Comparison of ENCODE assay signal across 16 cellular contexts in the genomic region with DNA sequence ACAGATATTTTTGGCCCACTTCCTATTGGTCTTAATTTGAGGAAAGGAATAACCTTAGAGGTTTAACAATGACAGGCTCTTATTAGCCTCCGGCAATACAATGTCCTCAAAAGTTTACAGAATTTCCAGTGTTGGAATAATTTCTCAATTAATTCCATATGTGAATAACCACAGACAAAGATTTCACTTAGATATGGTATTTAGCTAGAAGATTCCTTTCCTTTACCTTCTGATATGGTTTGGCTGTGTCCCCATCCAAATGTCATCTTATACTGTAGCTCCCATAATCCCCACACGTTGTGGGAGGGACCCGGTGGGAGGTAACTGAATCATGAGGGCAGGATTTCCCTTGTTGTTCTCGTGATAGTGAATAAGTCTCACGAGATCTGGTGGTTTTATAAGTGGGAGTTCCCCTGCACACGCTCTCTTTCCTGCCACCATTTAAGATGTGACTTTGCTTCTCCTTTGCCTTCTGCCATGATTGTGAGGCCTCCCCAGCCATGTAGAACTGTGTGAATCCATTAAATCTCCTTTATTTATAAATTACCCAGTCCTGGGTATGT. TPM values are rescaled to one million over a fixed set of nuclear protein-coding genes. Genes with fewer than 3 reads are reported as not detected.
"Had no signal": no experiment of that assay in that cellular context is flagged by ENCODE, and none has a peak within 500 bp of the region (broad histone marks: within the 10 kb centered on the region; RNA-seq: fewer than 3 reads in every experiment).

No MANE protein-coding gene starts in this region.

- H3K4me3 ChIP-seq: cardiac muscle cell, esophagus squamous epithelium, spleen had no signal

- ATAC-seq: activated T-cell treated with anti-CD3 and anti-CD28 coated beads, Interleukin-2, amount 50 U/mL, for 4 hours; sciatic nerve; stimulated activated naive B cell treated with anti-CD40 and anti-IgM and Interleukin-4, amounts not matched to agents 10 μg/mL and 1 μg/mL and 100 μg/mL, for 72 hours had no signal

- H3K9me3 ChIP-seq: esophagus squamous epithelium, spleen had no signal

- H3K27me3 ChIP-seq: cardiac muscle cell, esophagus squamous epithelium, spleen had no signal

- H3K4me1 ChIP-seq: esophagus squamous epithelium, spleen had no signal

- DNase-seq: activated CD4-positive, alpha-beta T cell treated with anti-CD3 and anti-CD28 coated beads, Interleukin-2, amount 50 U/mL, for 48 hours; activated CD4-positive, CD25-positive, alpha-beta regulatory T cell treated with anti-CD3 and anti-CD28 coated beads, Interleukin-2, amount 50 U/mL, for 72 hours; activated gamma-delta T cell; activated T-cell treated with anti-CD3 and anti-CD28 coated beads, Interleukin-2, amount 50 U/mL, for 4 hours; anterior cingulate cortex; esophagus squamous epithelium; hippocampal formation; nephron progenitor cell; spleen; stimulated activated CD4-positive, alpha-beta T cell treated with anti-CD3 and anti-CD28 coated beads, Interleukin-2, amount 100 ng/mL, for 24 hours; stimulated activated naive B cell treated with anti-CD40 and anti-IgM and Interleukin-4, amounts not matched to agents 10 μg/mL and 1 μg/mL and 100 μg/mL, for 72 hours had no signal

- H3K36me3 ChIP-seq: cardiac muscle cell, esophagus squamous epithelium, spleen had no signal

- H3K27ac ChIP-seq: cardiac muscle cell, esophagus squamous epithelium, spleen had no signal

RNA-seq across cellular contexts. Expression of a gene that starts 54.9 kb away (rescaled TPM):
- total RNA-seq: activated T-cell treated with anti-CD3 and anti-CD28 coated beads, Interleukin-2, amount 50 U/mL, for 4 hours; cardiac muscle cell; esophagus squamous epithelium; lower leg skin; mesenteric fat pad; T-helper 2 cell treated with Interferon-gamma antibody and Interleukin-4, amounts not matched to agents 100 ng/mL and 5 ng/mL, for 36 hours had no signal
- polyA plus RNA-seq: cardiac muscle cell had no signal
